8 cellular contexts compared by ENCODE assay signal in genomic region chr10:43976292-43976691, GRCh38.
"Had no signal": no experiment of that assay in that cellular context is flagged by ENCODE, and none has a peak within 500 bp of the region (broad histone marks: within the 10 kb centered on the region; RNA-seq: fewer than 3 reads in every experiment).

No MANE protein-coding gene starts in this region.

- H3K27ac Mint-ChIP-seq: GM23338, H9, HFFc6, IgD-negative memory B cell had no signal

- H3K4me3 ChIP-seq: GM23338 had no signal

- H3K4me1 Mint-ChIP-seq: GM23338, IgD-negative memory B cell had no signal

- ATAC-seq: GM23338, HepG2 had no signal

- H3K4me2 ChIP-seq: GM23338 had no signal

- H3K27ac ChIP-seq: HL-60 had no signal

- H3K36me3 Mint-ChIP-seq: IgD-negative memory B cell had no signal

- H2AFZ ChIP-seq: GM23338 had no signal

- DNase-seq: H9, HCEC 1CT, HFFc6, KBM-7 had no signal

- H3K4me3 Mint-ChIP-seq: GM23338, H9, HFFc6, IgD-negative memory B cell had no signal

- H3K9me3 Mint-ChIP-seq: GM23338, H9, HFFc6 had no signal
